ENCODE assay signal across 8 cellular contexts in genomic region chr17:47830991-47831933, GRCh38. TPM values are rescaled to one million over a fixed set of nuclear protein-coding genes. Genes with fewer than 3 reads are reported as not detected.
DNase-seq lines count a peak whose midpoint lies in the region; ATAC-seq and TF ChIP-seq lines count a peak whose summit lies in the region.

A gene with protein sequence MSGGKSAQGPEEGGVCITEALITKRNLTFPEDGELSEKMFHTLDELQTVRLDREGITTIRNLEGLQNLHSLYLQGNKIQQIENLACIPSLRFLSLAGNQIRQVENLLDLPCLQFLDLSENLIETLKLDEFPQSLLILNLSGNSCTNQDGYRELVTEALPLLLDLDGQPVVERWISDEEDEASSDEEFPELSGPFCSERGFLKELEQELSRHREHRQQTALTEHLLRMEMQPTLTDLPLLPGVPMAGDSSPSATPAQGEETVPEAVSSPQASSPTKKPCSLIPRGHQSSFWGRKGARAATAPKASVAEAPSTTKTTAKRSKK (plus strand): TSS chr17:47831670. CDS start chr17:47831990, 320 bp downstream.
Gene MRPL10, minus strand, starts transcription at chr17:47831541. Its CDS starts 30 bp downstream, at chr17:47831511.

- no peaks in the 10 kb centered on the region for H3K27me3 Mint-ChIP-seq in natural killer cell (ENCODE audit: low read depth in 2 of 2)

- peak within 1 kb of the TSS; percentile 81 for H2AFZ ChIP-seq in GM23248

- TF ChIP-seq CTCF in natural killer cell (IDR thresholded peaks at IDR 0.05), result no peak

- DNase-seq in EL, result peak; percentile 93
- DNase-seq in GM23248, result peak; percentile 97
- DNase-seq in LHCN-M2 (ENCODE audit: low read depth), result peak; percentile 85
- peak; percentile 95 for DNase-seq in RKO (ENCODE audit: low spot score)
- peak; percentile 87 to 88 for DNase-seq in activated T-helper 1 cell treated with anti-CD3 and anti-CD28 coated beads, Interleukin-2, amount 50 U/mL, for 16 hours (ENCODE audit: low read depth in 1 of 2, low spot score in 1 of 2)
- DNase-seq in fibroblast of peridontal ligament (ENCODE audit: extremely low read depth), result peak; percentile 91
- peak; percentile 92 for DNase-seq in natural killer cell
- DNase-seq in stimulated activated naive CD4-positive, alpha-beta T cell (lab: John Stamatoyannopoulos, UW), result peak; percentile 83 to 93 (median 86)

- H3K4me1 Mint-ChIP-seq in natural killer cell, result peaks cover 37 to 45% of the 10 kb centered on the region in 2 donors

- peak within 1 kb of the TSS; percentile 86 for H3K4me3 ChIP-seq in GM23248

- H3K4me1 ChIP-seq in GM23248 (ENCODE audit: insufficient read depth), result peaks cover 9% of the 10 kb centered on the region; the same call in 1 of the 2 replicates

- peak within 1 kb of the TSS; percentile 81 for H3K9ac ChIP-seq in GM23248

- intact Hi-C loops in natural killer cell (cut with micrococcal nuclease), result loop anchor here (1.0 to 10.0 kb wide), 4 partner anchors 10 to 214 kb away; partner anchors contain the start of genes NFE2L1, OSBPL7 and PNPO

- 1% methylated on average over 32 to 42 of the region's 42 CpGs for WGBS in GM23248 (ENCODE audit: low coverage in 1 of 2, low lambda C conversion rate in 2 of 2, missing lambda C conversion rate in 2 of 2), 2 experiments

- H3K79me2 ChIP-seq in GM23248 (ENCODE audit: insufficient read depth), result peaks cover 27% of the 10 kb centered on the region

- no peaks in the 10 kb centered on the region for H3K27me3 ChIP-seq in GM23248 (replicated peaks; ENCODE audit: insufficient read depth)

- H3K36me3 ChIP-seq in GM23248 (ENCODE audit: low read depth), result peaks cover 1% of the 10 kb centered on the region; the same call in 1 of the 2 replicates

- H3K27ac Mint-ChIP-seq in natural killer cell, result peak within 1 kb of the TSS; percentile 96 to 98

- peak; percentile 58 to 78 (median 66) for ATAC-seq in natural killer cell

- in situ Hi-C loops in GM23248 (cut with MboI), result no loop called here

- H3K27ac ChIP-seq in GM23248, result peak within 1 kb of the TSS; percentile 63

- peak within 1 kb of the TSS; percentile 96 for H3K4me3 Mint-ChIP-seq in natural killer cell

- peak within 1 kb of the TSS; percentile 75 for H3K4me2 ChIP-seq in GM23248 (ENCODE audit: unreplicated experiment)

- no peaks in the 10 kb centered on the region for H3K9me3 ChIP-seq in GM23248 (ENCODE audit: low read depth)

- H3K9me3 Mint-ChIP-seq in natural killer cell, result no peaks in the 10 kb centered on the region

- H3F3A ChIP-seq in GM23248 (ENCODE audit: insufficient read depth), result peaks cover 13% of the 10 kb centered on the region; the same call in 1 of the 2 replicates

- H4K20me1 ChIP-seq in GM23248 (ENCODE audit: insufficient read depth), result no peaks in the 10 kb centered on the region

- no peaks in the 10 kb centered on the region for H3K36me3 Mint-ChIP-seq in natural killer cell

- no peaks in the 10 kb centered on the region for H3K9me2 ChIP-seq in GM23248 (ENCODE audit: insufficient read depth)

RNA-seq across cellular contexts. Expression of the first gene that starts in this region (rescaled TPM):
- not detected in 2 replicates for total RNA-seq in GM23248 (2014; rRNA removed; shearing (Covaris generic))
- polyA plus RNA-seq in GM23248 (2016; fragmentation: Nextera tagmentation; extraction: Ambion mirVana), result 0.82 and 0.95 TPM in 2 replicates
- 0.45 and 1.4 TPM in 2 replicates for total RNA-seq in LHCN-M2 (2014; rRNA removed)
- polyA plus RNA-seq in LHCN-M2 (2012), result 1.1 TPM
- 1 to 10 TPM; 1.7 to 3.1 (median 2.7) TPM for total RNA-seq in natural killer cell

RNA-seq across cellular contexts. Expression of gene MRPL10, which starts in this region (rescaled TPM):
- 24.8 and 37.3 TPM in 2 replicates for total RNA-seq in GM23248 (2014; rRNA removed; shearing (Covaris generic))
- polyA plus RNA-seq in GM23248 (2016; fragmentation: Nextera tagmentation; extraction: Ambion mirVana), result 30.6 and 35.1 TPM in 2 replicates
- total RNA-seq in LHCN-M2 (2014; rRNA removed) (45.4 and 47.5 TPM in 2 replicates), natural killer cell (100 to 1,000 TPM; 106 to 232 (median 144) TPM)
- polyA plus RNA-seq in LHCN-M2 (2012), result 39.6 TPM

Comparison
In these comparisons a context has a peak if more than half of its experiments do, and no peak if none do; other contexts are left out.
1. Peak in every context shown above with its lines: DNase-seq, ATAC-seq, H3K4me3 ChIP-seq and H3K27ac ChIP-seq.